1 cellular context compared by ENCODE assay signal in the genomic region with DNA sequence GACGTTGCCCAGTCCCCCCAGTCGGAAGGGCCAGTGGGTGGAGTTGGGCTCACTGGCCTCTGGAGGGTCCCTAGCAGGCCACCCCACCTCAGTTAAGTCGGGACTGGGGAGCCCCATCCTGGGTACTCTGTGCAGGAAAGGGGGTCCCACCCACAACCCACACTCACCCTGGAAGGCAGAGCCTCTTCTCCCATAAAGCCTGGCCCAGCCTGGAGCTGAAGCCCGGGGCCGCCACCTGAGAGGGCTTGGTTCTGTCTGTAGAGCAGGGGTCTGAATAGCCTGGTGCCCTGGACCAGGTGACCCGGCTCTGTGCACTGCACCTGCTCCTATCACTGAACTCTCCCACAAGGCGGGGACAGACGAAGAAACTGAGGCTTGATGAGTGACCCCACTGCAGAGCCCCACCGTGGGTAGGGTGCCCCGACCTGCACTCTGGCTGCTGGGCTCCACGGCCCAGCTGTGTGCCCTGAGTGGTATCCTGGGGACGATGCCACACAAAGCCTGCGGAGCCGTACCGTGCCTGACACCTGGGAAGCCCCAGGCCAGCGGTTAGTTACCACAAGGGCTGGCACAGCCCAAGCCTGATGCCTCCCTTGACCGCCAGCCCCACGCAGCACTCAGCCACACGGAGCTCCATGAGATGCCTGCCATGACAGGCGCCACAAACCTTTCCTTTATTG.
A peak's percentile ranks its signal among the peaks of the same experiment; 100 is the strongest.
TF ChIP-seq lines count a peak whose summit lies in the region.

No MANE protein-coding gene starts in this region.

TF ChIP-seq in K562, 482 proteins besides CTCF, POLR2A, EP300 and RAD21:
- TF ChIP-seq ELF1 (tag; IDR thresholded peaks at IDR 0.05) = no peak
- no peak for TF ChIP-seq STAT5B (CRISPR knock-in tag; IDR thresholded peaks at IDR 0.05)
- TF ChIP-seq TEAD4 (IDR thresholded peaks at IDR 0.05; ENCODE audit: low read length) = no peak
- no peak for TF ChIP-seq TEAD4 (CRISPR knock-in tag; IDR thresholded peaks at IDR 0.05; ENCODE audit: borderline replicate concordance)
- no peak for TF ChIP-seq ZNF780A (CRISPR knock-in tag; IDR thresholded peaks at IDR 0.05)
- TF ChIP-seq MECOM (CRISPR knock-in tag; IDR thresholded peaks at IDR 0.05) = no peak
- no peak for TF ChIP-seq TRIM24 (IDR thresholded peaks at IDR 0.05)
- no peak for TF ChIP-seq CBX1 (IDR thresholded peaks at IDR 0.05; ENCODE audit: low read depth)
- peak; percentile 42; the same call in 1 of the 2 replicates for TF ChIP-seq SUPT5H (IDR thresholded peaks at IDR 0.05)
- TF ChIP-seq HSF4 (CRISPR knock-in tag; IDR thresholded peaks at IDR 0.05; ENCODE audit: borderline replicate concordance) = no peak
- TF ChIP-seq RBFOX2 (IDR thresholded peaks at IDR 0.05; ENCODE audit: low read depth, low read length) = peak; percentile 62
- no peak for TF ChIP-seq MAFF (IDR thresholded peaks at IDR 0.05; ENCODE audit: low read length)
- no peak for TF ChIP-seq ZNF584 (CRISPR knock-in tag; IDR thresholded peaks at IDR 0.05; ENCODE audit: low read depth)
- TF ChIP-seq, protein P1, sequence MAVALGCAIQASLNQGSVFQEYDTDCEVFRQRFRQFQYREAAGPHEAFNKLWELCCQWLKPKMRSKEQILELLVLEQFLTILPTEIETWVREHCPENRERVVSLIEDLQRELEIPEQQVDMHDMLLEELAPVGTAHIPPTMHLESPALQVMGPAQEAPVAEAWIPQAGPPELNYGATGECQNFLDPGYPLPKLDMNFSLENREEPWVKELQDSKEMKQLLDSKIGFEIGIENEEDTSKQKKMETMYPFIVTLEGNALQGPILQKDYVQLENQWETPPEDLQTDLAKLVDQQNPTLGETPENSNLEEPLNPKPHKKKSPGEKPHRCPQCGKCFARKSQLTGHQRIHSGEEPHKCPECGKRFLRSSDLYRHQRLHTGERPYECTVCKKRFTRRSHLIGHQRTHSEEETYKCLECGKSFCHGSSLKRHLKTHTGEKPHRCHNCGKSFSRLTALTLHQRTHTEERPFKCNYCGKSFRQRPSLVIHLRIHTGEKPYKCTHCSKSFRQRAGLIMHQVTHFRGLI (CRISPR knock-in tag; IDR thresholded peaks at IDR 0.05) = no peak
- TF ChIP-seq PRMT5 (CRISPR knock-in tag; IDR thresholded peaks at IDR 0.05) = no peak
- TF ChIP-seq RBM22 (IDR thresholded peaks at IDR 0.05; ENCODE audit: low read depth, low read length, poor library complexity, severe bottlenecking) = peak; percentile 58
- TF ChIP-seq POLR2G (IDR thresholded peaks at IDR 0.05; ENCODE audit: low read depth, low read length) = peak; percentile 64; the same call in 1 of the 2 replicates
TF ChIP-seq in K562: peak in this region for 4.
